In the genomic region with DNA sequence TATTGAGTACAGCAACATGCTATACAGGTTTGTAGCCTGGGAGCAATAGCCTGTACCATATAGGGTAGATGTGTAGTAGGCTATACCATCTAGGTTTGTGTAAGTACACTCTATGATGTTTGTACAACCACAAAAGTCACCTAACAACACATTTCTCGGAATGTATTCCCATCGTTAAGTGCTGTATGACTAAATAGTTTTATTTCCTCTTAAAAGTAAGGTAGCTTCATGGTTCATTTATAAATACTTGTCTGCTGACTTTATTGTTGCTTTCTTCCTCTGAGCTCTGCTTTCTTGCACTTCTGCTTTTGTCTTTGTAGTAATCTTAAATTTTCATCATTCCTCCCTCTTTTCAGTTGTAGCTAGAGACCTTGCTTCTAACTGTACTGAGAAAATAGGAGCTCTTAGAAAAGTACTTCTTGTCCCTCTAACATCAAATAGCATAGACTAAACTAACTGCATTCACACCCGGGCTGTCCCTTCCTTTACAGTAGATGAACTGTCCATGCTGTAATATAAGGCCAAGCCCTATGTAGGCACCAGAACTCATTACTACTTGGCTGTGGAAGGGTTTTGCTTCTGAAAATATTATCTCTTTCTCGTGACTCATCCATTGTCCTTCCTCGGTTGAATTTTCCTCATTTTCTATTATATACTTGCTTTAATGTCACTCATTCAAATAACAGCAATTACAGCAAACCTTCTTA, we compare ENCODE assay signal across 20 cellular contexts.
"Had no signal": no experiment of that assay in that cellular context is flagged by ENCODE, and none has a peak within 500 bp of the region (broad histone marks: within the 10 kb centered on the region; RNA-seq: fewer than 3 reads in every experiment).

No MANE protein-coding gene starts in this region.

- H3K27me3 Mint-ChIP-seq: activated naive CD4-positive, alpha-beta T cell treated with anti-CD3 and anti-CD28 coated beads, Interleukin-2, amount 50 U/mL, for 24 hours; activated T-cell treated with anti-CD3 and anti-CD28 coated beads, Interleukin-2, amount 50 U/mL, for 24 hours had no signal

- H3K79me2 ChIP-seq: parathyroid adenoma had no signal

- H3K27ac Mint-ChIP-seq: activated CD4-positive, alpha-beta memory T cell treated with anti-CD3 and anti-CD28 coated beads for 36 hours; activated naive CD4-positive, alpha-beta T cell treated with anti-CD3 and anti-CD28 coated beads, Interleukin-2, amount 50 U/mL, for 24 hours; activated T-cell treated with anti-CD3 and anti-CD28 coated beads, Interleukin-2, amount 50 U/mL, for 24 hours; endodermal cell; natural killer cell; T-helper 2 cell treated with Interferon-gamma antibody and Interleukin-4, amounts not matched to agents 5 μg/mL and 100 μg/mL, for 36 hours had no signal

- H3K27ac ChIP-seq: adrenal gland, dorsolateral prefrontal cortex, neutrophil, parathyroid adenoma, sigmoid colon, thyroid gland had no signal

- DNase-seq: activated CD4-positive, alpha-beta memory T cell treated with anti-CD3 and anti-CD28 coated beads for 36 hours; activated CD4-positive, alpha-beta T cell treated with anti-CD3 and anti-CD28 coated beads for 1 hour; activated effector memory CD4-positive, alpha-beta T cell treated with anti-CD3 and anti-CD28 coated beads, Interleukin-2, amount 50 U/mL, for 16 hours; activated T-cell treated with anti-CD3 and anti-CD28 coated beads, Interleukin-2, amount 50 U/mL, for 24 hours; adrenal gland; dorsolateral prefrontal cortex; endodermal cell; erythroblast; glutamatergic neuron; hypothalamus; left ventricle myocardium superior; mesenchymal stem cell; natural killer cell; sigmoid colon; stimulated activated CD4-positive, alpha-beta T cell treated with anti-CD3 and anti-CD28 coated beads, Interleukin-1b, Interleukin-23, amount 100 ng/mL, for 48 hours; thyroid gland had no signal

- H3K9me3 ChIP-seq: adrenal gland, neutrophil, sigmoid colon, thyroid gland had no signal

- H3K4me3 ChIP-seq: adrenal gland, dorsolateral prefrontal cortex, sigmoid colon, thyroid gland had no signal

- H3K9me3 Mint-ChIP-seq: activated CD4-positive, alpha-beta memory T cell treated with anti-CD3 and anti-CD28 coated beads for 36 hours; activated naive CD4-positive, alpha-beta T cell treated with anti-CD3 and anti-CD28 coated beads, Interleukin-2, amount 50 U/mL, for 24 hours; activated T-cell treated with anti-CD3 and anti-CD28 coated beads, Interleukin-2, amount 50 U/mL, for 24 hours; endodermal cell; natural killer cell; T-helper 2 cell treated with Interferon-gamma antibody and Interleukin-4, amounts not matched to agents 5 μg/mL and 100 μg/mL, for 36 hours had no signal

- ATAC-seq: left ventricle myocardium superior, natural killer cell had no signal

- H3K27me3 ChIP-seq: adrenal gland, dorsolateral prefrontal cortex, neutrophil, sigmoid colon, thyroid gland had no signal

- H2AFZ ChIP-seq: parathyroid adenoma had no signal

- H3K4me1 ChIP-seq: parathyroid adenoma, sigmoid colon, thyroid gland had no signal

- H3K36me3 Mint-ChIP-seq: activated CD4-positive, alpha-beta memory T cell treated with anti-CD3 and anti-CD28 coated beads for 36 hours; natural killer cell had no signal

- H3K36me3 ChIP-seq: adrenal gland, neutrophil, sigmoid colon, thyroid gland had no signal

- H3K9ac ChIP-seq: parathyroid adenoma had no signal

- H3K4me1 Mint-ChIP-seq: activated naive CD4-positive, alpha-beta T cell treated with anti-CD3 and anti-CD28 coated beads, Interleukin-2, amount 50 U/mL, for 24 hours; natural killer cell had no signal

- H3K4me3 Mint-ChIP-seq: activated CD4-positive, alpha-beta memory T cell treated with anti-CD3 and anti-CD28 coated beads for 36 hours; activated naive CD4-positive, alpha-beta T cell treated with anti-CD3 and anti-CD28 coated beads, Interleukin-2, amount 50 U/mL, for 24 hours; activated T-cell treated with anti-CD3 and anti-CD28 coated beads, Interleukin-2, amount 50 U/mL, for 24 hours; endodermal cell; natural killer cell; T-helper 2 cell treated with Interferon-gamma antibody and Interleukin-4, amounts not matched to agents 5 μg/mL and 100 μg/mL, for 36 hours had no signal
